In genomic region chr11:72100462-72100861, GRCh38 we compare ENCODE assay signal across 1 cellular context.
TF ChIP-seq lines count a peak whose summit lies in the region.

No MANE protein-coding gene starts in this region.

TF ChIP-seq in endothelial cell of umbilical vein, 7 proteins besides CTCF, POLR2A, EP300 and RAD21:
- TF ChIP-seq POLR2AphosphoS5 (IDR thresholded peaks at IDR 0.05; ENCODE audit: insufficient read depth, low read depth, low read length) = no peak
- no peak for TF ChIP-seq FOS (IDR thresholded peaks at IDR 0.05; ENCODE audit: borderline replicate concordance, insufficient read depth, low read length)
- TF ChIP-seq JUN (IDR thresholded peaks at IDR 0.05; ENCODE audit: borderline replicate concordance, insufficient read depth, insufficient read length, low read depth) = no peak
- TF ChIP-seq EZH2 (IDR thresholded peaks at IDR 0.05; ENCODE audit: borderline replicate concordance, low read depth, low read length, severe bottlenecking) = no peak
- no peak for TF ChIP-seq GATA2 (IDR thresholded peaks at IDR 0.05; ENCODE audit: insufficient read depth, insufficient read length, low read depth, low read length)
- no peak for TF ChIP-seq MYC (IDR thresholded peaks at IDR 0.05; ENCODE audit: low read depth, low read length)
- no peak for TF ChIP-seq MAX (IDR thresholded peaks at IDR 0.05; ENCODE audit: insufficient read depth, insufficient read length)
